1 cellular context compared by ENCODE assay signal in genomic region chr17:2736956-2737355, GRCh38.
TF ChIP-seq lines count a peak whose summit lies in the region.

No MANE protein-coding gene starts in this region.

TF ChIP-seq in A549, 52 proteins besides CTCF, POLR2A, EP300 and RAD21 (continued from another document):
- TF ChIP-seq REST (IDR thresholded peaks at IDR 0.05) (no peak), MYC (IDR thresholded peaks at IDR 0.05; ENCODE audit: borderline replicate concordance, low read length) (no peak), POLR2AphosphoS2 (conservative IDR thresholded peaks at IDR 0.05; ENCODE audit: low read length) (no peak)
